Comparison of ENCODE assay signal across 27 cellular contexts in the genomic region with DNA sequence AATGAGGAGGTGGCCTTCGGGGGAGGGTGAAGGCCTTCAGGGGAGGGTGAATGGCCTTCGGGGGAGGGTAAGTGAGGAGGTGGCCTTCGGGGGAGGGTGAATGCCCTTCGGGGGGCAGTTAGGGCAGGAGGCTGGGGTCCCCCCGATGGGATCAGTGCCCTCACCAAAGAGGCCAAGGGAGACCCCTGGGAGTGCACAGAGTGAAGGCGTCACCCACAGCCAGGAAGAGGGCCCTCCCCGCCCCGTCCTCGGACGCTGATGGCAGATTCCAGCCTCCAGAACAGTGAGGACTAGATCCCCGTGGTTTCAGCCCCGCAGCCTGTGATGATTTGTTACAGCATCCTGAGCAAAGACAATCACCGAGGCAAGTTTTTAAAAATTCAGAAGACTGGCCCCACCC. TPM values are rescaled to one million over a fixed set of nuclear protein-coding genes. Genes with fewer than 3 reads are reported as not detected.
"Had no signal": no experiment of that assay in that cellular context is flagged by ENCODE, and none has a peak within 500 bp of the region (broad histone marks: within the 10 kb centered on the region; RNA-seq: fewer than 3 reads in every experiment).

No MANE protein-coding gene starts in this region.

- H3K27ac Mint-ChIP-seq: activated naive CD4-positive, alpha-beta T cell treated with anti-CD3 and anti-CD28 coated beads for 36 hours; activated naive CD8-positive, alpha-beta T cell treated with anti-CD3 and anti-CD28 coated beads for 36 hours; endodermal cell; naive B cell; stimulated activated effector memory CD8-positive, alpha-beta T cell treated with anti-CD3 and anti-CD28 coated beads, Interleukin-12 subunit alpha, Interleukin-12 subunit beta, amount 100 ng/mL, for 72 hours; stimulated activated naive CD8-positive, alpha-beta T cell treated with anti-CD3 and anti-CD28 coated beads, Interleukin-15, Interleukin-2, amounts not matched to agents 100 ng/mL and 50 ng/mL, for 24 hours; T-helper 1 cell treated with Interleukin-12 subunit alpha and Interleukin-12 subunit beta and Interleukin-4 antibody, amounts not matched to agents 30 μg/mL and 1 μg/mL, for 36 hours had no signal

- H3K9me3 Mint-ChIP-seq: activated naive CD4-positive, alpha-beta T cell treated with anti-CD3 and anti-CD28 coated beads for 36 hours; activated naive CD8-positive, alpha-beta T cell treated with anti-CD3 and anti-CD28 coated beads for 36 hours; naive B cell; neural progenitor cell; stimulated activated effector memory CD8-positive, alpha-beta T cell treated with anti-CD3 and anti-CD28 coated beads, Interleukin-12 subunit alpha, Interleukin-12 subunit beta, amount 100 ng/mL, for 72 hours; stimulated activated naive CD8-positive, alpha-beta T cell treated with anti-CD3 and anti-CD28 coated beads, Interleukin-15, Interleukin-2, amounts not matched to agents 100 ng/mL and 50 ng/mL, for 24 hours had no signal

- H3K4me1 ChIP-seq: adrenal gland, foreskin keratinocyte, heart left ventricle, left lung, neural progenitor cell, right lobe of liver, upper lobe of left lung, vagina had no signal

- H3K36me3 ChIP-seq: adrenal gland, cardiac muscle cell, heart left ventricle, left lung, neural progenitor cell, right lobe of liver, upper lobe of left lung, vagina had no signal

- H3K4me1 Mint-ChIP-seq: endodermal cell had no signal

- H3K9me3 ChIP-seq: adrenal gland, heart left ventricle, left lung, right lobe of liver, upper lobe of left lung, vagina had no signal

- H3K4me3 ChIP-seq: adrenal gland, cardiac muscle cell, heart left ventricle, left lung, neural progenitor cell, right lobe of liver, upper lobe of left lung, vagina had no signal

- H3K27me3 ChIP-seq: foreskin keratinocyte, neural progenitor cell, right lobe of liver, upper lobe of left lung, vagina had no signal

- H3K36me3 Mint-ChIP-seq: brain; naive B cell; neural progenitor cell; stimulated activated effector memory CD8-positive, alpha-beta T cell treated with anti-CD3 and anti-CD28 coated beads, Interleukin-12 subunit alpha, Interleukin-12 subunit beta, amount 100 ng/mL, for 72 hours had no signal

- H3K27ac ChIP-seq: adrenal gland, cardiac muscle cell, foreskin keratinocyte, heart left ventricle, left lung, neural progenitor cell, right lobe of liver, upper lobe of left lung, vagina, VCaP had no signal

- DNase-seq: activated CD4-positive, alpha-beta T cell treated with anti-CD3 and anti-CD28 coated beads for 4 hours; activated CD4-positive, alpha-beta T cell treated with anti-CD3 and anti-CD28 coated beads, Interleukin-2, amount 50 U/mL, for 4 hours; activated CD8-positive, alpha-beta memory T cell treated with anti-CD3 and anti-CD28 coated beads for 24 hours; activated effector memory CD4-positive, alpha-beta T cell treated with anti-CD3 and anti-CD28 coated beads, Interleukin-2, amount 50 U/mL, for 16 hours; activated naive CD4-positive, alpha-beta T cell treated with anti-CD3 and anti-CD28 coated beads for 36 hours; activated naive CD8-positive, alpha-beta T cell treated with anti-CD3 and anti-CD28 coated beads for 36 hours; adrenal gland; foreskin keratinocyte; kidney glomerular epithelial cell; left lung; mammary epithelial cell; naive B cell; stimulated activated CD4-positive, alpha-beta T cell treated with anti-CD3 and anti-CD28 coated beads, Interleukin-4, amount 100 ng/mL, for 24 hours; SW 1271; T-helper 9 cell; upper lobe of left lung had no signal

- H3K4me3 Mint-ChIP-seq: activated naive CD4-positive, alpha-beta T cell treated with anti-CD3 and anti-CD28 coated beads for 36 hours; activated naive CD8-positive, alpha-beta T cell treated with anti-CD3 and anti-CD28 coated beads for 36 hours; endodermal cell; naive B cell; neural progenitor cell; stimulated activated effector memory CD8-positive, alpha-beta T cell treated with anti-CD3 and anti-CD28 coated beads, Interleukin-12 subunit alpha, Interleukin-12 subunit beta, amount 100 ng/mL, for 72 hours; stimulated activated naive CD8-positive, alpha-beta T cell treated with anti-CD3 and anti-CD28 coated beads, Interleukin-15, Interleukin-2, amounts not matched to agents 100 ng/mL and 50 ng/mL, for 24 hours; T-helper 1 cell treated with Interleukin-12 subunit alpha and Interleukin-12 subunit beta and Interleukin-4 antibody, amounts not matched to agents 30 μg/mL and 1 μg/mL, for 36 hours had no signal

RNA-seq across cellular contexts. Expression of a gene that starts 40.5 kb away (rescaled TPM):
- total RNA-seq: activated naive CD4-positive, alpha-beta T cell treated with anti-CD3 and anti-CD28 coated beads for 36 hours had no signal
